In the genomic region with DNA sequence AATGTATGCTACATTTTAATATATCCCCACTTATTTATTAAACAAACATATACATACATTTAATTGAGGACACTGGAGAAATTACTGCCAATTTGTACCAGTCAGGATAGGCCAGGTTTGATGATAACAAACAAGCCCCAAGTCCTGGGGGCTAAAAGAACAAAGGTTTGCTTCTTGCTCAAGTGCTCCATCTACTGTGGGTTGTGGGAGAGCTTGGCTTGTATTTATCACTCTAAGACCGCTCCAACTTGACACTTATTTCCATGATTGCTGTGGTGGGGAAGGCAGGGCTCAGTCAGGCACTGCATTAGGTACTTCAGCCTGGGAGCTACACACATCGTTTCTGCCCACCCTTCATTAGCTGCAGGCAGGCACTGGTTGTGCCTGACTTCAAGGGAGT, we compare ENCODE assay signal across 14 cellular contexts.
A peak's percentile ranks its signal among the peaks of the same experiment; 100 is the strongest.
DNase-seq lines count a peak whose midpoint lies in the region; ATAC-seq and TF ChIP-seq lines count a peak whose summit lies in the region.
"Had no signal": no experiment of that assay in that cellular context is flagged by ENCODE, and none has a peak within 500 bp of the region (broad histone marks: within the 10 kb centered on the region; RNA-seq: fewer than 3 reads in every experiment).

No MANE protein-coding gene starts in this region.

- no peak overlapping the region for H3K4me3 Mint-ChIP-seq in activated naive CD8-positive, alpha-beta T cell treated with anti-CD3 and anti-CD28 coated beads, Interleukin-2, amount 10 ng/mL, durations not matched to agents 7 days and 5 days
- H3K4me3 Mint-ChIP-seq in activated naive CD8-positive, alpha-beta T cell treated with anti-CD3 and anti-CD28 coated beads, Interleukin-2, amount 50 U/mL, for 24 hours, result no peak overlapping the region
- H3K4me3 Mint-ChIP-seq in chondrocyte (ENCODE audit: unreplicated experiment) (no peak overlapping the region), osteocyte (ENCODE audit: unreplicated experiment) (no peak overlapping the region)
- H3K4me3 Mint-ChIP-seq: activated naive CD4-positive, alpha-beta T cell treated with anti-CD3 and anti-CD28 coated beads, Interleukin-2, amount 10 ng/mL, durations not matched to agents 7 days and 5 days; nephron; stimulated activated effector memory CD8-positive, alpha-beta T cell treated with anti-CD3 and anti-CD28 coated beads, Interleukin-12 subunit alpha, Interleukin-12 subunit beta, amount 100 ng/mL, for 72 hours had no signal

- H3K9me3 Mint-ChIP-seq in activated naive CD8-positive, alpha-beta T cell treated with anti-CD3 and anti-CD28 coated beads, Interleukin-2, amount 10 ng/mL, durations not matched to agents 7 days and 5 days, result no peaks in the 10 kb centered on the region
- H3K9me3 Mint-ChIP-seq in activated naive CD8-positive, alpha-beta T cell treated with anti-CD3 and anti-CD28 coated beads, Interleukin-2, amount 50 U/mL, for 24 hours, result no peaks in the 10 kb centered on the region
- H3K9me3 Mint-ChIP-seq in chondrocyte (ENCODE audit: low read depth) (no peaks in the 10 kb centered on the region), osteocyte (ENCODE audit: unreplicated experiment) (no peaks in the 10 kb centered on the region)
- H3K9me3 Mint-ChIP-seq: activated naive CD4-positive, alpha-beta T cell treated with anti-CD3 and anti-CD28 coated beads, Interleukin-2, amount 10 ng/mL, durations not matched to agents 7 days and 5 days; nephron; stimulated activated effector memory CD8-positive, alpha-beta T cell treated with anti-CD3 and anti-CD28 coated beads, Interleukin-12 subunit alpha, Interleukin-12 subunit beta, amount 100 ng/mL, for 72 hours had no signal

- H3K27me3 ChIP-seq in Loucy (ENCODE audit: insufficient read depth, low read length, poor library complexity, severe bottlenecking), result no peaks in the 10 kb centered on the region
- H3K27me3 ChIP-seq: SJSA1 had no signal

- H3K79me2 ChIP-seq in Loucy (ENCODE audit: insufficient read depth, low read length), result no peaks in the 10 kb centered on the region

- H3K4me1 ChIP-seq in Loucy (ENCODE audit: insufficient read depth, low read length, poor library complexity, severe bottlenecking), result peaks cover 53% of the 10 kb centered on the region
- H3K4me1 ChIP-seq: SJSA1 had no signal

- no peaks in the 10 kb centered on the region for H3K9me2 ChIP-seq in Loucy (replicated peaks; ENCODE audit: low read depth, low read length)

- peak; percentile 74 for TF ChIP-seq CTCF in Loucy (conservative IDR thresholded peaks at IDR 0.05; ENCODE audit: low read length)
- TF ChIP-seq CTCF in chondrocyte (IDR thresholded peaks at IDR 0.05), result peak; percentile 49
- TF ChIP-seq CTCF in osteocyte (IDR thresholded peaks at IDR 0.05), result peak; percentile 19

- no peak overlapping the region for H3K27ac Mint-ChIP-seq in activated naive CD8-positive, alpha-beta T cell treated with anti-CD3 and anti-CD28 coated beads, Interleukin-2, amount 10 ng/mL, durations not matched to agents 7 days and 5 days
- H3K27ac Mint-ChIP-seq in activated naive CD8-positive, alpha-beta T cell treated with anti-CD3 and anti-CD28 coated beads, Interleukin-2, amount 50 U/mL, for 24 hours, result no peak overlapping the region
- H3K27ac Mint-ChIP-seq in chondrocyte (ENCODE audit: unreplicated experiment) (no peak overlapping the region), osteocyte (ENCODE audit: unreplicated experiment) (no peak overlapping the region)
- H3K27ac Mint-ChIP-seq: activated naive CD4-positive, alpha-beta T cell treated with anti-CD3 and anti-CD28 coated beads, Interleukin-2, amount 10 ng/mL, durations not matched to agents 7 days and 5 days; nephron; stimulated activated effector memory CD8-positive, alpha-beta T cell treated with anti-CD3 and anti-CD28 coated beads, Interleukin-12 subunit alpha, Interleukin-12 subunit beta, amount 100 ng/mL, for 72 hours had no signal

- no peak for DNase-seq in activated naive CD8-positive, alpha-beta T cell treated with anti-CD3 and anti-CD28 coated beads, Interleukin-2, amount 10 ng/mL, durations not matched to agents 7 days and 5 days
- no peak for DNase-seq in activated naive CD8-positive, alpha-beta T cell treated with anti-CD3 and anti-CD28 coated beads, Interleukin-2, amount 50 U/mL, for 24 hours
- DNase-seq in chondrocyte (ENCODE audit: low spot score), result no peak
- DNase-seq in osteocyte (ENCODE audit: extremely low spot score, unreplicated experiment), result no peak
- no peak for DNase-seq in GDM1 (lab: John Stamatoyannopoulos, UW)
- DNase-seq in NCI-H146 (lab: John Stamatoyannopoulos, UW), result no peak
- DNase-seq: activated CD4-positive, alpha-beta T cell treated with anti-CD3 and anti-CD28 coated beads for 48 hours; activated naive CD4-positive, alpha-beta T cell treated with anti-CD3 and anti-CD28 coated beads, Interleukin-2, amount 10 ng/mL, durations not matched to agents 7 days and 5 days; stimulated activated CD4-positive, alpha-beta T cell treated with anti-CD3 and anti-CD28 coated beads, Interleukin-15, amount 100 ng/mL, for 24 hours had no signal

- 0 out of 2 replicates have a peak overlapping the region, but pooled peaks have one; percentile 22 for H2AFZ ChIP-seq in Loucy (ENCODE audit: low read length)

- H4K20me1 ChIP-seq in Loucy (ENCODE audit: insufficient read depth, low read length, poor library complexity, severe bottlenecking), result no peaks in the 10 kb centered on the region

- no peak overlapping the region for H3K4me3 ChIP-seq in Loucy (ENCODE audit: low read length, poor library complexity, severe bottlenecking)
- H3K4me3 ChIP-seq: SJSA1 had no signal

- peak; percentile 9 for ATAC-seq in activated naive CD8-positive, alpha-beta T cell treated with anti-CD3 and anti-CD28 coated beads, Interleukin-2, amount 10 ng/mL, durations not matched to agents 7 days and 5 days (ENCODE audit: low read depth)
- ATAC-seq in activated naive CD8-positive, alpha-beta T cell treated with anti-CD3 and anti-CD28 coated beads, Interleukin-2, amount 50 U/mL, for 24 hours, result no peak
- ATAC-seq in HG03280 (IDR thresholded peaks at IDR 0.05; ENCODE audit: unreplicated experiment), result no peak
- ATAC-seq: stimulated activated effector memory CD8-positive, alpha-beta T cell treated with anti-CD3 and anti-CD28 coated beads, Interleukin-12 subunit alpha, Interleukin-12 subunit beta, amount 100 ng/mL, for 72 hours had no signal

- H3K4me1 Mint-ChIP-seq in activated naive CD8-positive, alpha-beta T cell treated with anti-CD3 and anti-CD28 coated beads, Interleukin-2, amount 10 ng/mL, durations not matched to agents 7 days and 5 days, result peaks cover 26% of the 10 kb centered on the region
- peaks cover 34% of the 10 kb centered on the region for H3K4me1 Mint-ChIP-seq in activated naive CD8-positive, alpha-beta T cell treated with anti-CD3 and anti-CD28 coated beads, Interleukin-2, amount 50 U/mL, for 24 hours
- H3K4me1 Mint-ChIP-seq in chondrocyte (ENCODE audit: low read depth), result peaks cover 12% of the 10 kb centered on the region
- H3K4me1 Mint-ChIP-seq in osteocyte (ENCODE audit: unreplicated experiment), result no peaks in the 10 kb centered on the region

- H3F3A ChIP-seq in Loucy (ENCODE audit: low read depth), result no peaks in the 10 kb centered on the region

- no peaks in the 10 kb centered on the region for H3K36me3 ChIP-seq in Loucy (ENCODE audit: insufficient read depth, low read length)
- H3K36me3 ChIP-seq: SJSA1 had no signal

- H3K4me2 ChIP-seq in Loucy (ENCODE audit: low read depth, low read length, poor library complexity, severe bottlenecking), result no peak overlapping the region

- POLR2A ChIA-PET in activated naive CD8-positive, alpha-beta T cell treated with anti-CD3 and anti-CD28 coated beads, Interleukin-2, amount 10 ng/mL, durations not matched to agents 7 days and 5 days (lab: Charles Lee), result interaction anchor here (1.6 kb wide), 1 partner anchor 95 kb away, joined by 8 read pairs; no protein-coding TSS in a partner anchor

- no peaks in the 10 kb centered on the region for H3K27me3 Mint-ChIP-seq in activated naive CD8-positive, alpha-beta T cell treated with anti-CD3 and anti-CD28 coated beads, Interleukin-2, amount 10 ng/mL, durations not matched to agents 7 days and 5 days
- H3K27me3 Mint-ChIP-seq in activated naive CD8-positive, alpha-beta T cell treated with anti-CD3 and anti-CD28 coated beads, Interleukin-2, amount 50 U/mL, for 24 hours, result no peaks in the 10 kb centered on the region
- H3K27me3 Mint-ChIP-seq in chondrocyte (ENCODE audit: low read depth), result peaks cover 3% of the 10 kb centered on the region
- H3K27me3 Mint-ChIP-seq in osteocyte (ENCODE audit: unreplicated experiment), result peaks cover 12% of the 10 kb centered on the region

- no peaks in the 10 kb centered on the region for H3K36me3 Mint-ChIP-seq in activated naive CD8-positive, alpha-beta T cell treated with anti-CD3 and anti-CD28 coated beads, Interleukin-2, amount 10 ng/mL, durations not matched to agents 7 days and 5 days
- no peaks in the 10 kb centered on the region for H3K36me3 Mint-ChIP-seq in activated naive CD8-positive, alpha-beta T cell treated with anti-CD3 and anti-CD28 coated beads, Interleukin-2, amount 50 U/mL, for 24 hours (ENCODE audit: low read depth)
- no peaks in the 10 kb centered on the region for H3K36me3 Mint-ChIP-seq in chondrocyte (ENCODE audit: low read depth)
- no peaks in the 10 kb centered on the region for H3K36me3 Mint-ChIP-seq in osteocyte (ENCODE audit: unreplicated experiment)
- H3K36me3 Mint-ChIP-seq: activated naive CD4-positive, alpha-beta T cell treated with anti-CD3 and anti-CD28 coated beads, Interleukin-2, amount 10 ng/mL, durations not matched to agents 7 days and 5 days; stimulated activated effector memory CD8-positive, alpha-beta T cell treated with anti-CD3 and anti-CD28 coated beads, Interleukin-12 subunit alpha, Interleukin-12 subunit beta, amount 100 ng/mL, for 72 hours had no signal

- H3K9ac ChIP-seq in Loucy (ENCODE audit: low read depth, low read length, poor library complexity, severe bottlenecking), result no peak overlapping the region

- no peaks in the 10 kb centered on the region for H3K9me3 ChIP-seq in Loucy (ENCODE audit: insufficient read depth, low read depth, low read length)
- H3K9me3 ChIP-seq: SJSA1 had no signal

Comparison
In these comparisons a context has a peak if more than half of its experiments do, and no peak if none do; other contexts are left out.
1. CTCF ChIP-seq: peak in every context shown above with its lines; median percentile 74 in Loucy; 49 in chondrocyte; 19 in osteocyte.